In the genomic region with DNA sequence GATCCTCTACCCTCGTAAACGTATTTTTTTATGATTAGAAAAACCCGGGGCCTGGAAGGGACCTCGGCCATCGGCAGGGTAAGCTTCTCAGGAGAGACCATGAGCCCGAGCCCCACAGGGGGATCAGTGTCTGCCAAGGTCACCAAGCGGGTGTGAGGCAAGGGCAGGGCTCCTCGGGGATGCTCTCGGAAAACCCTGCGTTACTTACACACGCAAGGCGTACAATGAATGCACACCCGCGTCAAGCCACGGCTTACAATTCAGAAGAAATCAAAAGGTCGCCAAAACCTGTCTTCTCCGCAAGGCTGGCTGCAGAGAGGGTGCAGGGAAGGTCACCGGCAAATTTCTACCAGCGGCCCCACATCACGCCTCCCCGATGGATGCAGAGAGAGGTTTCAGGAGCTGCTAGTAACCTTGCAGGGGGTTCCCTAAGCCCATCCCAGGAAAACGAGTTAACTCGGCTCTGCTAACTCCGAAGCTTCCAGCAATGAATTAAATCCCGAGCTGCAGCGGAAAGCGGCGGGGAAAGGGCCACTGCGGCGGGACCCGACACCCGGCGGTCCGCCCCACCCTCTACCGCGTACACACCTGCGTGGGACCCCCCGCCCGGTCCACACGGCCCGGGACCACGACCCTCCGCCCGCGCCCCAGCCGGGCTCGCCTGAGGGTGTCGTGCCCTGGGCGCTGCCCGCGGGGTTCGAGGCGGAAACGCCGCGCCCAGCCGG, we compare ENCODE assay signal across 1 cellular context.
A peak's percentile ranks its signal among the peaks of the same experiment; 100 is the strongest.
TF ChIP-seq lines count a peak whose summit lies in the region.

No MANE protein-coding gene starts in this region.

TF ChIP-seq in K562, 482 proteins besides CTCF, POLR2A, EP300 and RAD21 (continued from another document and continues in another):
- TF ChIP-seq, protein P1, sequence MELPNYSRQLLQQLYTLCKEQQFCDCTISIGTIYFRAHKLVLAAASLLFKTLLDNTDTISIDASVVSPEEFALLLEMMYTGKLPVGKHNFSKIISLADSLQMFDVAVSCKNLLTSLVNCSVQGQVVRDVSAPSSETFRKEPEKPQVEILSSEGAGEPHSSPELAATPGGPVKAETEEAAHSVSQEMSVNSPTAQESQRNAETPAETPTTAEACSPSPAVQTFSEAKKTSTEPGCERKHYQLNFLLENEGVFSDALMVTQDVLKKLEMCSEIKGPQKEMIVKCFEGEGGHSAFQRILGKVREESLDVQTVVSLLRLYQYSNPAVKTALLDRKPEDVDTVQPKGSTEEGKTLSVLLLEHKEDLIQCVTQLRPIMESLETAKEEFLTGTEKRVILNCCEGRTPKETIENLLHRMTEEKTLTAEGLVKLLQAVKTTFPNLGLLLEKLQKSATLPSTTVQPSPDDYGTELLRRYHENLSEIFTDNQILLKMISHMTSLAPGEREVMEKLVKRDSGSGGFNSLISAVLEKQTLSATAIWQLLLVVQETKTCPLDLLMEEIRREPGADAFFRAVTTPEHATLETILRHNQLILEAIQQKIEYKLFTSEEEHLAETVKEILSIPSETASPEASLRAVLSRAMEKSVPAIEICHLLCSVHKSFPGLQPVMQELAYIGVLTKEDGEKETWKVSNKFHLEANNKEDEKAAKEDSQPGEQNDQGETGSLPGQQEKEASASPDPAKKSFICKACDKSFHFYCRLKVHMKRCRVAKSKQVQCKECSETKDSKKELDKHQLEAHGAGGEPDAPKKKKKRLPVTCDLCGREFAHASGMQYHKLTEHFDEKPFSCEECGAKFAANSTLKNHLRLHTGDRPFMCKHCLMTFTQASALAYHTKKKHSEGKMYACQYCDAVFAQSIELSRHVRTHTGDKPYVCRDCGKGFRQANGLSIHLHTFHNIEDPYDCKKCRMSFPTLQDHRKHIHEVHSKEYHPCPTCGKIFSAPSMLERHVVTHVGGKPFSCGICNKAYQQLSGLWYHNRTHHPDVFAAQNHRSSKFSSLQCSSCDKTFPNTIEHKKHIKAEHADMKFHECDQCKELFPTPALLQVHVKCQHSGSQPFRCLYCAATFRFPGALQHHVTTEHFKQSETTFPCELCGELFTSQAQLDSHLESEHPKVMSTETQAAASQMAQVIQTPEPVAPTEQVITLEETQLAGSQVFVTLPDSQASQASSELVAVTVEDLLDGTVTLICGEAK (IDR thresholded peaks at IDR 0.05) = 0 out of 2 replicates have a peak, but pooled peaks have one; percentile 15
- TF ChIP-seq, protein P1 (CRISPR knock-in tag; IDR thresholded peaks at IDR 0.05) = no peak
- TF ChIP-seq, protein P2, sequence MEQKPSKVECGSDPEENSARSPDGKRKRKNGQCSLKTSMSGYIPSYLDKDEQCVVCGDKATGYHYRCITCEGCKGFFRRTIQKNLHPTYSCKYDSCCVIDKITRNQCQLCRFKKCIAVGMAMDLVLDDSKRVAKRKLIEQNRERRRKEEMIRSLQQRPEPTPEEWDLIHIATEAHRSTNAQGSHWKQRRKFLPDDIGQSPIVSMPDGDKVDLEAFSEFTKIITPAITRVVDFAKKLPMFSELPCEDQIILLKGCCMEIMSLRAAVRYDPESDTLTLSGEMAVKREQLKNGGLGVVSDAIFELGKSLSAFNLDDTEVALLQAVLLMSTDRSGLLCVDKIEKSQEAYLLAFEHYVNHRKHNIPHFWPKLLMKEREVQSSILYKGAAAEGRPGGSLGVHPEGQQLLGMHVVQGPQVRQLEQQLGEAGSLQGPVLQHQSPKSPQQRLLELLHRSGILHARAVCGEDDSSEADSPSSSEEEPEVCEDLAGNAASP (IDR thresholded peaks at IDR 0.05) = no peak
- TF ChIP-seq RHOXF2B (CRISPR knock-in tag; conservative IDR thresholded peaks at IDR 0.05) (no peak), L3MBTL2 (IDR thresholded peaks at IDR 0.05) (0 out of 2 replicates have a peak, but pooled peaks have one; percentile 2), ZBTB1 (CRISPR knock-in tag; IDR thresholded peaks at IDR 0.05; ENCODE audit: borderline replicate concordance, low read depth) (no peak), ZFX (CRISPR knock-in tag; IDR thresholded peaks at IDR 0.05) (0 out of 2 replicates have a peak, but pooled peaks have one; percentile 11), ZNF780A (CRISPR knock-in tag; IDR thresholded peaks at IDR 0.05) (no peak), ZNF589 (CRISPR knock-in tag; IDR thresholded peaks at IDR 0.05; ENCODE audit: low read depth) (no peak), FOXJ3 (CRISPR knock-in tag; IDR thresholded peaks at IDR 0.05) (no peak)
- TF ChIP-seq, protein P3, sequence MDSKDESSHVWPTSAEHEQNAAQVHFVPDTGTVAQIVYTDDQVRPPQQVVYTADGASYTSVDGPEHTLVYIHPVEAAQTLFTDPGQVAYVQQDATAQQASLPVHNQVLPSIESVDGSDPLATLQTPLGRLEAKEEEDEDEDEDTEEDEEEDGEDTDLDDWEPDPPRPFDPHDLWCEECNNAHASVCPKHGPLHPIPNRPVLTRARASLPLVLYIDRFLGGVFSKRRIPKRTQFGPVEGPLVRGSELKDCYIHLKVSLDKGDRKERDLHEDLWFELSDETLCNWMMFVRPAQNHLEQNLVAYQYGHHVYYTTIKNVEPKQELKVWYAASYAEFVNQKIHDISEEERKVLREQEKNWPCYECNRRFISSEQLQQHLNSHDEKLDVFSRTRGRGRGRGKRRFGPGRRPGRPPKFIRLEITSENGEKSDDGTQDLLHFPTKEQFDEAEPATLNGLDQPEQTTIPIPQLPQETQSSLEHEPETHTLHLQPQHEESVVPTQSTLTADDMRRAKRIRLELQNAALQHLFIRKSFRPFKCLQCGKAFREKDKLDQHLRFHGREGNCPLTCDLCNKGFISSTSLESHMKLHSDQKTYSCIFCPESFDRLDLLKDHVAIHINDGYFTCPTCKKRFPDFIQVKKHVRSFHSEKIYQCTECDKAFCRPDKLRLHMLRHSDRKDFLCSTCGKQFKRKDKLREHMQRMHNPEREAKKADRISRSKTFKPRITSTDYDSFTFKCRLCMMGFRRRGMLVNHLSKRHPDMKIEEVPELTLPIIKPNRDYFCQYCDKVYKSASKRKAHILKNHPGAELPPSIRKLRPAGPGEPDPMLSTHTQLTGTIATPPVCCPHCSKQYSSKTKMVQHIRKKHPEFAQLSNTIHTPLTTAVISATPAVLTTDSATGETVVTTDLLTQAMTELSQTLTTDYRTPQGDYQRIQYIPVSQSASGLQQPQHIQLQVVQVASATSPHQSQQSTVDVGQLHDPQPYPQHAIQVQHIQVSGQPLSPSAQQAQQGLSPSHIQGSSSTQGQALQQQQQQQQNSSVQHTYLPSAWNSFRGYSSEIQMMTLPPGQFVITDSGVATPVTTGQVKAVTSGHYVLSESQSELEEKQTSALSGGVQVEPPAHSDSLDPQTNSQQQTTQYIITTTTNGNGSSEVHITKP (IDR thresholded peaks at IDR 0.05; ENCODE audit: partially characterized antibody) = peak; percentile 68
- TF ChIP-seq, protein P4, sequence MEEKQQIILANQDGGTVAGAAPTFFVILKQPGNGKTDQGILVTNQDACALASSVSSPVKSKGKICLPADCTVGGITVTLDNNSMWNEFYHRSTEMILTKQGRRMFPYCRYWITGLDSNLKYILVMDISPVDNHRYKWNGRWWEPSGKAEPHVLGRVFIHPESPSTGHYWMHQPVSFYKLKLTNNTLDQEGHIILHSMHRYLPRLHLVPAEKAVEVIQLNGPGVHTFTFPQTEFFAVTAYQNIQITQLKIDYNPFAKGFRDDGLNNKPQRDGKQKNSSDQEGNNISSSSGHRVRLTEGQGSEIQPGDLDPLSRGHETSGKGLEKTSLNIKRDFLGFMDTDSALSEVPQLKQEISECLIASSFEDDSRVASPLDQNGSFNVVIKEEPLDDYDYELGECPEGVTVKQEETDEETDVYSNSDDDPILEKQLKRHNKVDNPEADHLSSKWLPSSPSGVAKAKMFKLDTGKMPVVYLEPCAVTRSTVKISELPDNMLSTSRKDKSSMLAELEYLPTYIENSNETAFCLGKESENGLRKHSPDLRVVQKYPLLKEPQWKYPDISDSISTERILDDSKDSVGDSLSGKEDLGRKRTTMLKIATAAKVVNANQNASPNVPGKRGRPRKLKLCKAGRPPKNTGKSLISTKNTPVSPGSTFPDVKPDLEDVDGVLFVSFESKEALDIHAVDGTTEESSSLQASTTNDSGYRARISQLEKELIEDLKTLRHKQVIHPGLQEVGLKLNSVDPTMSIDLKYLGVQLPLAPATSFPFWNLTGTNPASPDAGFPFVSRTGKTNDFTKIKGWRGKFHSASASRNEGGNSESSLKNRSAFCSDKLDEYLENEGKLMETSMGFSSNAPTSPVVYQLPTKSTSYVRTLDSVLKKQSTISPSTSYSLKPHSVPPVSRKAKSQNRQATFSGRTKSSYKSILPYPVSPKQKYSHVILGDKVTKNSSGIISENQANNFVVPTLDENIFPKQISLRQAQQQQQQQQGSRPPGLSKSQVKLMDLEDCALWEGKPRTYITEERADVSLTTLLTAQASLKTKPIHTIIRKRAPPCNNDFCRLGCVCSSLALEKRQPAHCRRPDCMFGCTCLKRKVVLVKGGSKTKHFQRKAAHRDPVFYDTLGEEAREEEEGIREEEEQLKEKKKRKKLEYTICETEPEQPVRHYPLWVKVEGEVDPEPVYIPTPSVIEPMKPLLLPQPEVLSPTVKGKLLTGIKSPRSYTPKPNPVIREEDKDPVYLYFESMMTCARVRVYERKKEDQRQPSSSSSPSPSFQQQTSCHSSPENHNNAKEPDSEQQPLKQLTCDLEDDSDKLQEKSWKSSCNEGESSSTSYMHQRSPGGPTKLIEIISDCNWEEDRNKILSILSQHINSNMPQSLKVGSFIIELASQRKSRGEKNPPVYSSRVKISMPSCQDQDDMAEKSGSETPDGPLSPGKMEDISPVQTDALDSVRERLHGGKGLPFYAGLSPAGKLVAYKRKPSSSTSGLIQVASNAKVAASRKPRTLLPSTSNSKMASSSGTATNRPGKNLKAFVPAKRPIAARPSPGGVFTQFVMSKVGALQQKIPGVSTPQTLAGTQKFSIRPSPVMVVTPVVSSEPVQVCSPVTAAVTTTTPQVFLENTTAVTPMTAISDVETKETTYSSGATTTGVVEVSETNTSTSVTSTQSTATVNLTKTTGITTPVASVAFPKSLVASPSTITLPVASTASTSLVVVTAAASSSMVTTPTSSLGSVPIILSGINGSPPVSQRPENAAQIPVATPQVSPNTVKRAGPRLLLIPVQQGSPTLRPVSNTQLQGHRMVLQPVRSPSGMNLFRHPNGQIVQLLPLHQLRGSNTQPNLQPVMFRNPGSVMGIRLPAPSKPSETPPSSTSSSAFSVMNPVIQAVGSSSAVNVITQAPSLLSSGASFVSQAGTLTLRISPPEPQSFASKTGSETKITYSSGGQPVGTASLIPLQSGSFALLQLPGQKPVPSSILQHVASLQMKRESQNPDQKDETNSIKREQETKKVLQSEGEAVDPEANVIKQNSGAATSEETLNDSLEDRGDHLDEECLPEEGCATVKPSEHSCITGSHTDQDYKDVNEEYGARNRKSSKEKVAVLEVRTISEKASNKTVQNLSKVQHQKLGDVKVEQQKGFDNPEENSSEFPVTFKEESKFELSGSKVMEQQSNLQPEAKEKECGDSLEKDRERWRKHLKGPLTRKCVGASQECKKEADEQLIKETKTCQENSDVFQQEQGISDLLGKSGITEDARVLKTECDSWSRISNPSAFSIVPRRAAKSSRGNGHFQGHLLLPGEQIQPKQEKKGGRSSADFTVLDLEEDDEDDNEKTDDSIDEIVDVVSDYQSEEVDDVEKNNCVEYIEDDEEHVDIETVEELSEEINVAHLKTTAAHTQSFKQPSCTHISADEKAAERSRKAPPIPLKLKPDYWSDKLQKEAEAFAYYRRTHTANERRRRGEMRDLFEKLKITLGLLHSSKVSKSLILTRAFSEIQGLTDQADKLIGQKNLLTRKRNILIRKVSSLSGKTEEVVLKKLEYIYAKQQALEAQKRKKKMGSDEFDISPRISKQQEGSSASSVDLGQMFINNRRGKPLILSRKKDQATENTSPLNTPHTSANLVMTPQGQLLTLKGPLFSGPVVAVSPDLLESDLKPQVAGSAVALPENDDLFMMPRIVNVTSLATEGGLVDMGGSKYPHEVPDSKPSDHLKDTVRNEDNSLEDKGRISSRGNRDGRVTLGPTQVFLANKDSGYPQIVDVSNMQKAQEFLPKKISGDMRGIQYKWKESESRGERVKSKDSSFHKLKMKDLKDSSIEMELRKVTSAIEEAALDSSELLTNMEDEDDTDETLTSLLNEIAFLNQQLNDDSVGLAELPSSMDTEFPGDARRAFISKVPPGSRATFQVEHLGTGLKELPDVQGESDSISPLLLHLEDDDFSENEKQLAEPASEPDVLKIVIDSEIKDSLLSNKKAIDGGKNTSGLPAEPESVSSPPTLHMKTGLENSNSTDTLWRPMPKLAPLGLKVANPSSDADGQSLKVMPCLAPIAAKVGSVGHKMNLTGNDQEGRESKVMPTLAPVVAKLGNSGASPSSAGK (IDR thresholded peaks at IDR 0.05) = no peak; the same call in 1 of the 2 replicates
